ENCODE assay signal across 10 cellular contexts in genomic region chr16:20626971-20627370, GRCh38. TPM values are rescaled to one million over a fixed set of nuclear protein-coding genes. Genes with fewer than 3 reads are reported as not detected.
"Had no signal": no experiment of that assay in that cellular context is flagged by ENCODE, and none has a peak within 500 bp of the region (broad histone marks: within the 10 kb centered on the region; RNA-seq: fewer than 3 reads in every experiment).

No MANE protein-coding gene starts in this region.

- H3K4me3 Mint-ChIP-seq: H9, HFFc6 had no signal

- H3K9me3 Mint-ChIP-seq: H9 had no signal

- DNase-seq: GOT3, H9, HCEC 1CT, HFFc6, Karpas-422, KBM-7 had no signal

- H3K9ac ChIP-seq: KMS-11 had no signal

- FAIRE-seq: H54, HTR-8/SVneo had no signal

- H3K4me2 ChIP-seq: KMS-11 had no signal

- H3K27ac ChIP-seq: KMS-11 had no signal

- H3K4me1 Mint-ChIP-seq: H9 had no signal

- H3K27ac Mint-ChIP-seq: H9, HFFc6 had no signal

RNA-seq across cellular contexts. Expression of gene ACSM2B, which starts 50.8 kb away (rescaled TPM):
- total RNA-seq: H9, HFFc6, HT-29 had no signal
